2 cellular contexts compared by ENCODE assay signal in the genomic region with DNA sequence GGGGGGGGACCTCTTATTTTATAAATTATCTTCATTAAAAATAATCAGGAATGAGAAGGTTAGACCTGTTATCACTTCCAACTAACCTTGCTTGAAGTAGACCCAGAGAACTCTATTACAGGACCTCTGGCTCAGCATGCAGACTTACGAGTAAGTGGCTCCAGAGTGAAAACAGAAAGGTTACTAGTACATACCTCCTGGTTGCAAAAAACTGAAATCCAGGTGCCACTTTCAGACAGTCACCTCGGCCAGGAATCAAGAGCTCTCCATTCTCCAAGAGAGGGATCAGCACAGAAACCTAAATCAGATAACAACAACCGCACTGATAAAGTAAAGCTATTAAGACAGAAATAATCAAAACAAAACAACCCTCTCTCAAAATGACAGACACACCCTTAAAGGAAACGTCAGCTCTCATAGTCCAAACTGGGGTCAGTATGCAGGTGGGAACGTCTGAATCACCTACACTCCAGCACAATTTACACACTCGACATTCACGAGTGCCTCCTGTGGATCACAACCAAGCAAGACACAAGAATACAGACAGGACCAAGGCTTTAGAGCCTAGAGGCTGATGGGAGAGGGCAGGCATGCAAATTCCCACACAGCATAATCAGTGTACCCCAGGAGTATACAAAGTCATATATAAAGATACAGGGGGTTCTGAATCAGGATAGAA.
TF ChIP-seq lines count a peak whose summit lies in the region.

No MANE protein-coding gene starts in this region.

TF ChIP-seq in GM23338, 12 proteins besides CTCF, POLR2A, EP300 and RAD21 (continued from another document and continues in another):
- TF ChIP-seq, protein P1, sequence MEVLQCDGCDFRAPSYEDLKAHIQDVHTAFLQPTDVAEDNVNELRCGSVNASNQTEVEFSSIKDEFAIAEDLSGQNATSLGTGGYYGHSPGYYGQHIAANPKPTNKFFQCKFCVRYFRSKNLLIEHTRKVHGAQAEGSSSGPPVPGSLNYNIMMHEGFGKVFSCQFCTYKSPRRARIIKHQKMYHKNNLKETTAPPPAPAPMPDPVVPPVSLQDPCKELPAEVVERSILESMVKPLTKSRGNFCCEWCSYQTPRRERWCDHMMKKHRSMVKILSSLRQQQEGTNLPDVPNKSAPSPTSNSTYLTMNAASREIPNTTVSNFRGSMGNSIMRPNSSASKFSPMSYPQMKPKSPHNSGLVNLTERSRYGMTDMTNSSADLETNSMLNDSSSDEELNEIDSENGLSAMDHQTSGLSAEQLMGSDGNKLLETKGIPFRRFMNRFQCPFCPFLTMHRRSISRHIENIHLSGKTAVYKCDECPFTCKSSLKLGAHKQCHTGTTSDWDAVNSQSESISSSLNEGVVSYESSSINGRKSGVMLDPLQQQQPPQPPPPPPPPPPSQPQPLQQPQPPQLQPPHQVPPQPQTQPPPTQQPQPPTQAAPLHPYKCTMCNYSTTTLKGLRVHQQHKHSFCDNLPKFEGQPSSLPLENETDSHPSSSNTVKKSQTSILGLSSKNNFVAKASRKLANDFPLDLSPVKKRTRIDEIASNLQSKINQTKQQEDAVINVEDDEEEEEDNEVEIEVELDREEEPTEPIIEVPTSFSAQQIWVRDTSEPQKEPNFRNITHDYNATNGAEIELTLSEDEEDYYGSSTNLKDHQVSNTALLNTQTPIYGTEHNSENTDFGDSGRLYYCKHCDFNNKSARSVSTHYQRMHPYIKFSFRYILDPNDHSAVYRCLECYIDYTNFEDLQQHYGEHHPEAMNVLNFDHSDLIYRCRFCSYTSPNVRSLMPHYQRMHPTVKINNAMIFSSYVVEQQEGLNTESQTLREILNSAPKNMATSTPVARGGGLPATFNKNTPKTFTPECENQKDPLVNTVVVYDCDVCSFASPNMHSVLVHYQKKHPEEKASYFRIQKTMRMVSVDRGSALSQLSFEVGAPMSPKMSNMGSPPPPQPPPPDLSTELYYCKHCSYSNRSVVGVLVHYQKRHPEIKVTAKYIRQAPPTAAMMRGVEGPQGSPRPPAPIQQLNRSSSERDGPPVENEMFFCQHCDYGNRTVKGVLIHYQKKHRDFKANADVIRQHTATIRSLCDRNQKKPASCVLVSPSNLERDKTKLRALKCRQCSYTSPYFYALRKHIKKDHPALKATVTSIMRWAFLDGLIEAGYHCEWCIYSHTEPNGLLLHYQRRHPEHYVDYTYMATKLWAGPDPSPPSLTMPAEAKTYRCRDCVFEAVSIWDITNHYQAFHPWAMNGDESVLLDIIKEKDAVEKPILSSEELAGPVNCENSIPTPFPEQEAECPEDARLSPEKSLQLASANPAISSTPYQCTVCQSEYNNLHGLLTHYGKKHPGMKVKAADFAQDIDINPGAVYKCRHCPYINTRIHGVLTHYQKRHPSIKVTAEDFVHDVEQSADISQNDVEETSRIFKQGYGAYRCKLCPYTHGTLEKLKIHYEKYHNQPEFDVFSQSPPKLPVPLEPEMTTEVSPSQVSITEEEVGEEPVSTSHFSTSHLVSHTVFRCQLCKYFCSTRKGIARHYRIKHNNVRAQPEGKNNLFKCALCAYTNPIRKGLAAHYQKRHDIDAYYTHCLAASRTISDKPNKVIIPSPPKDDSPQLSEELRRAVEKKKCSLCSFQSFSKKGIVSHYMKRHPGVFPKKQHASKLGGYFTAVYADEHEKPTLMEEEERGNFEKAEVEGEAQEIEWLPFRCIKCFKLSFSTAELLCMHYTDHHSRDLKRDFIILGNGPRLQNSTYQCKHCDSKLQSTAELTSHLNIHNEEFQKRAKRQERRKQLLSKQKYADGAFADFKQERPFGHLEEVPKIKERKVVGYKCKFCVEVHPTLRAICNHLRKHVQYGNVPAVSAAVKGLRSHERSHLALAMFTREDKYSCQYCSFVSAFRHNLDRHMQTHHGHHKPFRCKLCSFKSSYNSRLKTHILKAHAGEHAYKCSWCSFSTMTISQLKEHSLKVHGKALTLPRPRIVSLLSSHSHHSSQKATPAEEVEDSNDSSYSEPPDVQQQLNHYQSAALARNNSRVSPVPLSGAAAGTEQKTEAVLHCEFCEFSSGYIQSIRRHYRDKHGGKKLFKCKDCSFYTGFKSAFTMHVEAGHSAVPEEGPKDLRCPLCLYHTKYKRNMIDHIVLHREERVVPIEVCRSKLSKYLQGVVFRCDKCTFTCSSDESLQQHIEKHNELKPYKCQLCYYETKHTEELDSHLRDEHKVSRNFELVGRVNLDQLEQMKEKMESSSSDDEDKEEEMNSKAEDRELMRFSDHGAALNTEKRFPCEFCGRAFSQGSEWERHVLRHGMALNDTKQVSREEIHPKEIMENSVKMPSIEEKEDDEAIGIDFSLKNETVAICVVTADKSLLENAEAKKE (CRISPR knock-in tag; IDR thresholded peaks at IDR 0.05), result no peak
- no peak for TF ChIP-seq CREB1 (CRISPR knock-in tag; IDR thresholded peaks at IDR 0.05; ENCODE audit: low read depth)
- TF ChIP-seq, protein P2, sequence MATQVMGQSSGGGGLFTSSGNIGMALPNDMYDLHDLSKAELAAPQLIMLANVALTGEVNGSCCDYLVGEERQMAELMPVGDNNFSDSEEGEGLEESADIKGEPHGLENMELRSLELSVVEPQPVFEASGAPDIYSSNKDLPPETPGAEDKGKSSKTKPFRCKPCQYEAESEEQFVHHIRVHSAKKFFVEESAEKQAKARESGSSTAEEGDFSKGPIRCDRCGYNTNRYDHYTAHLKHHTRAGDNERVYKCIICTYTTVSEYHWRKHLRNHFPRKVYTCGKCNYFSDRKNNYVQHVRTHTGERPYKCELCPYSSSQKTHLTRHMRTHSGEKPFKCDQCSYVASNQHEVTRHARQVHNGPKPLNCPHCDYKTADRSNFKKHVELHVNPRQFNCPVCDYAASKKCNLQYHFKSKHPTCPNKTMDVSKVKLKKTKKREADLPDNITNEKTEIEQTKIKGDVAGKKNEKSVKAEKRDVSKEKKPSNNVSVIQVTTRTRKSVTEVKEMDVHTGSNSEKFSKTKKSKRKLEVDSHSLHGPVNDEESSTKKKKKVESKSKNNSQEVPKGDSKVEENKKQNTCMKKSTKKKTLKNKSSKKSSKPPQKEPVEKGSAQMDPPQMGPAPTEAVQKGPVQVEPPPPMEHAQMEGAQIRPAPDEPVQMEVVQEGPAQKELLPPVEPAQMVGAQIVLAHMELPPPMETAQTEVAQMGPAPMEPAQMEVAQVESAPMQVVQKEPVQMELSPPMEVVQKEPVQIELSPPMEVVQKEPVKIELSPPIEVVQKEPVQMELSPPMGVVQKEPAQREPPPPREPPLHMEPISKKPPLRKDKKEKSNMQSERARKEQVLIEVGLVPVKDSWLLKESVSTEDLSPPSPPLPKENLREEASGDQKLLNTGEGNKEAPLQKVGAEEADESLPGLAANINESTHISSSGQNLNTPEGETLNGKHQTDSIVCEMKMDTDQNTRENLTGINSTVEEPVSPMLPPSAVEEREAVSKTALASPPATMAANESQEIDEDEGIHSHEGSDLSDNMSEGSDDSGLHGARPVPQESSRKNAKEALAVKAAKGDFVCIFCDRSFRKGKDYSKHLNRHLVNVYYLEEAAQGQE (IDR thresholded peaks at IDR 0.05; ENCODE audit: unreplicated experiment), result no peak
- no peak for TF ChIP-seq JUNB (IDR thresholded peaks at IDR 0.05; ENCODE audit: unreplicated experiment)
- no peak for TF ChIP-seq NANOG (IDR thresholded peaks at IDR 0.05; ENCODE audit: borderline replicate concordance)
- TF ChIP-seq POLR2AphosphoS5 (IDR thresholded peaks at IDR 0.05; ENCODE audit: low read depth), result no peak
- TF ChIP-seq ZNF331 (CRISPR knock-in tag; IDR thresholded peaks at IDR 0.05; ENCODE audit: low read depth), result no peak
- no peak for TF ChIP-seq ZNF114 (CRISPR knock-in tag; IDR thresholded peaks at IDR 0.05)

TF ChIP-seq in WTC11, 78 proteins besides CTCF, POLR2A, EP300 and RAD21:
- TF ChIP-seq, protein P3, sequence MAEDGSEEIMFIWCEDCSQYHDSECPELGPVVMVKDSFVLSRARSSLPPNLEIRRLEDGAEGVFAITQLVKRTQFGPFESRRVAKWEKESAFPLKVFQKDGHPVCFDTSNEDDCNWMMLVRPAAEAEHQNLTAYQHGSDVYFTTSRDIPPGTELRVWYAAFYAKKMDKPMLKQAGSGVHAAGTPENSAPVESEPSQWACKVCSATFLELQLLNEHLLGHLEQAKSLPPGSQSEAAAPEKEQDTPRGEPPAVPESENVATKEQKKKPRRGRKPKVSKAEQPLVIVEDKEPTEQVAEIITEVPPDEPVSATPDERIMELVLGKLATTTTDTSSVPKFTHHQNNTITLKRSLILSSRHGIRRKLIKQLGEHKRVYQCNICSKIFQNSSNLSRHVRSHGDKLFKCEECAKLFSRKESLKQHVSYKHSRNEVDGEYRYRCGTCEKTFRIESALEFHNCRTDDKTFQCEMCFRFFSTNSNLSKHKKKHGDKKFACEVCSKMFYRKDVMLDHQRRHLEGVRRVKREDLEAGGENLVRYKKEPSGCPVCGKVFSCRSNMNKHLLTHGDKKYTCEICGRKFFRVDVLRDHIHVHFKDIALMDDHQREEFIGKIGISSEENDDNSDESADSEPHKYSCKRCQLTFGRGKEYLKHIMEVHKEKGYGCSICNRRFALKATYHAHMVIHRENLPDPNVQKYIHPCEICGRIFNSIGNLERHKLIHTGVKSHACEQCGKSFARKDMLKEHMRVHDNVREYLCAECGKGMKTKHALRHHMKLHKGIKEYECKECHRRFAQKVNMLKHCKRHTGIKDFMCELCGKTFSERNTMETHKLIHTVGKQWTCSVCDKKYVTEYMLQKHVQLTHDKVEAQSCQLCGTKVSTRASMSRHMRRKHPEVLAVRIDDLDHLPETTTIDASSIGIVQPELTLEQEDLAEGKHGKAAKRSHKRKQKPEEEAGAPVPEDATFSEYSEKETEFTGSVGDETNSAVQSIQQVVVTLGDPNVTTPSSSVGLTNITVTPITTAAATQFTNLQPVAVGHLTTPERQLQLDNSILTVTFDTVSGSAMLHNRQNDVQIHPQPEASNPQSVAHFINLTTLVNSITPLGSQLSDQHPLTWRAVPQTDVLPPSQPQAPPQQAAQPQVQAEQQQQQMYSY (CRISPR knock-in tag; IDR thresholded peaks at IDR 0.05), result no peak
- TF ChIP-seq GABPB1 (CRISPR knock-in tag; IDR thresholded peaks at IDR 0.05) (no peak), ELF4 (CRISPR knock-in tag; IDR thresholded peaks at IDR 0.05; ENCODE audit: low read depth) (no peak), ZNF263 (CRISPR knock-in tag; IDR thresholded peaks at IDR 0.05; ENCODE audit: low read depth) (no peak), KAT7 (CRISPR knock-in tag; IDR thresholded peaks at IDR 0.05; ENCODE audit: borderline replicate concordance) (no peak), MXD4 (CRISPR knock-in tag; IDR thresholded peaks at IDR 0.05; ENCODE audit: borderline replicate concordance) (no peak), SP1 (CRISPR knock-in tag; conservative IDR thresholded peaks at IDR 0.05) (no peak), CREB1 (CRISPR knock-in tag; IDR thresholded peaks at IDR 0.05) (no peak), CREM (CRISPR knock-in tag; IDR thresholded peaks at IDR 0.05) (no peak), SMAD3 (CRISPR knock-in tag; IDR thresholded peaks at IDR 0.05; ENCODE audit: borderline replicate concordance) (no peak), FOXK1 (CRISPR knock-in tag; IDR thresholded peaks at IDR 0.05) (no peak), ETV6 (CRISPR knock-in tag; IDR thresholded peaks at IDR 0.05) (no peak)
- TF ChIP-seq, protein P4, sequence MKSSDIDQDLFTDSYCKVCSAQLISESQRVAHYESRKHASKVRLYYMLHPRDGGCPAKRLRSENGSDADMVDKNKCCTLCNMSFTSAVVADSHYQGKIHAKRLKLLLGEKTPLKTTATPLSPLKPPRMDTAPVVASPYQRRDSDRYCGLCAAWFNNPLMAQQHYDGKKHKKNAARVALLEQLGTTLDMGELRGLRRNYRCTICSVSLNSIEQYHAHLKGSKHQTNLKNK (CRISPR knock-in tag; IDR thresholded peaks at IDR 0.05), result no peak
- TF ChIP-seq, protein P5, sequence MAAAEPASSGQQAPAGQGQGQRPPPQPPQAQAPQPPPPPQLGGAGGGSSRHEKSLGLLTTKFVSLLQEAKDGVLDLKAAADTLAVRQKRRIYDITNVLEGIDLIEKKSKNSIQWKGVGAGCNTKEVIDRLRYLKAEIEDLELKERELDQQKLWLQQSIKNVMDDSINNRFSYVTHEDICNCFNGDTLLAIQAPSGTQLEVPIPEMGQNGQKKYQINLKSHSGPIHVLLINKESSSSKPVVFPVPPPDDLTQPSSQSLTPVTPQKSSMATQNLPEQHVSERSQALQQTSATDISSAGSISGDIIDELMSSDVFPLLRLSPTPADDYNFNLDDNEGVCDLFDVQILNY (CRISPR knock-in tag; IDR thresholded peaks at IDR 0.05), result no peak
